In genomic region chr10:123134058-123134914, GRCh38 we compare ENCODE assay signal across 11 cellular contexts. TPM values are rescaled to one million over a fixed set of nuclear protein-coding genes. Genes with fewer than 3 reads are reported as not detected.
DNase-seq lines count a peak whose midpoint lies in the region; ATAC-seq and TF ChIP-seq lines count a peak whose summit lies in the region.
"Had no signal": no experiment of that assay in that cellular context is flagged by ENCODE, and none has a peak within 500 bp of the region (broad histone marks: within the 10 kb centered on the region; RNA-seq: fewer than 3 reads in every experiment).

No MANE protein-coding gene starts in this region.

- H3K4me3 ChIP-seq in left ventricle myocardium inferior = peak overlapping the region; percentile 61
- H3K4me3 ChIP-seq in heart left ventricle = peak overlapping the region in 2 of 12 donors; percentile 43 to 56
- H3K4me3 ChIP-seq in lower lobe of right lung = peak overlapping the region; percentile 53
- H3K4me3 ChIP-seq in subcutaneous abdominal adipose tissue (ENCODE audit: low read depth in 1 of 5, low read length in 5 of 5) = peak overlapping the region in 3 of 5 donors; percentile 11 to 55 (median 21)

- H3K9ac ChIP-seq in subcutaneous abdominal adipose tissue (ENCODE audit: low read length in 5 of 5) = no peak overlapping the region

- 2 to 7% (median 4%) methylated on average over 32 to 56 of the region's 56 CpGs for WGBS in heart left ventricle, 4 donors

- H3K27ac ChIP-seq in left ventricle myocardium inferior (replicated peaks) = no peak overlapping the region
- no peak overlapping the region for H3K27ac ChIP-seq in heart left ventricle
- no peak overlapping the region for H3K27ac ChIP-seq in lower lobe of right lung
- no peak overlapping the region for H3K27ac ChIP-seq in subcutaneous abdominal adipose tissue (ENCODE audit: low read depth, low read length)

- DNase-seq in left ventricle myocardium inferior = no peak
- DNase-seq in heart left ventricle = no peak
- peak; percentile 35 to 43 for DNase-seq in activated T-cell treated with anti-CD3 and anti-CD28 coated beads, Interleukin-2, amount 50 U/mL, for 48 hours
- DNase-seq in lower lobe of right lung = no peak
- no peak for DNase-seq in hepatic stellate cell (ENCODE audit: low spot score)
- DNase-seq: effector CD8-positive, alpha-beta T cell; SW 1271 had no signal

- TF ChIP-seq POLR2A in heart left ventricle (IDR thresholded peaks at IDR 0.05) (no peak), GM18505 (IDR thresholded peaks at IDR 0.05; ENCODE audit: borderline replicate concordance, extremely low read depth, insufficient read depth, insufficient read length) (no peak)

- H3K9me3 ChIP-seq in left ventricle myocardium inferior (replicated peaks) (no peaks in the 10 kb centered on the region), heart left ventricle (no peaks in the 10 kb centered on the region), lower lobe of right lung (no peaks in the 10 kb centered on the region), subcutaneous abdominal adipose tissue (ENCODE audit: control insufficient read depth in 5 of 5, low read length in 5 of 5) (no peaks in the 10 kb centered on the region)

- no peaks in the 10 kb centered on the region for H3K36me3 ChIP-seq in left ventricle myocardium inferior
- no peaks in the 10 kb centered on the region for H3K36me3 ChIP-seq in heart left ventricle
- no peaks in the 10 kb centered on the region for H3K36me3 ChIP-seq in lower lobe of right lung
- no peaks in the 10 kb centered on the region for H3K36me3 ChIP-seq in subcutaneous abdominal adipose tissue (ENCODE audit: control insufficient read depth in 5 of 5, insufficient read depth in 5 of 5, low read length in 5 of 5)

- ATAC-seq in heart left ventricle (no peak), lower lobe of right lung (no peak), GM18505 (IDR thresholded peaks at IDR 0.05; ENCODE audit: unreplicated experiment) (no peak), HG03135 (IDR thresholded peaks at IDR 0.05; ENCODE audit: unreplicated experiment) (no peak)

- H3K27me3 ChIP-seq in left ventricle myocardium inferior (ENCODE audit: low read depth) = peaks cover 100% of the 10 kb centered on the region
- H3K27me3 ChIP-seq in heart left ventricle = peaks cover 73 to 100% (median 97%) of the 10 kb centered on the region in 9 donors
- H3K27me3 ChIP-seq in lower lobe of right lung (ENCODE audit: low read depth) = peaks cover 100% of the 10 kb centered on the region
- H3K27me3 ChIP-seq in subcutaneous abdominal adipose tissue (ENCODE audit: control insufficient read depth in 5 of 5, insufficient read depth in 4 of 5, low read length in 5 of 5) = peaks cover 42 to 88% (median 71%) of the 10 kb centered on the region in 5 donors

- H3K4me1 ChIP-seq in left ventricle myocardium inferior (peaks cover 60% of the 10 kb centered on the region), heart left ventricle (peaks cover 9 to 54% (median 42%) of the 10 kb centered on the region in 12 donors), lower lobe of right lung (peaks cover 51% of the 10 kb centered on the region), subcutaneous abdominal adipose tissue (ENCODE audit: control insufficient read depth in 5 of 5, insufficient read depth in 5 of 5, low read length in 5 of 5) (peaks cover 0 to 52% (median 50%) of the 10 kb centered on the region in 5 donors)

- no peak for TF ChIP-seq CTCF in left ventricle myocardium inferior (IDR thresholded peaks at IDR 0.05; ENCODE audit: borderline replicate concordance)
- no peak for TF ChIP-seq CTCF in heart left ventricle (IDR thresholded peaks at IDR 0.05)
- no peak for TF ChIP-seq CTCF in lower lobe of right lung (IDR thresholded peaks at IDR 0.05)

- intact Hi-C loops in left ventricle myocardium inferior (cut with micrococcal nuclease) = loop anchor here (5.0 kb wide), 1 partner anchor 423 kb away; no protein-coding TSS in a partner anchor
- intact Hi-C loops in heart left ventricle (cut with DNase I) = loop anchor here in 3 of 10 donors (5.0 to 10.0 kb wide), 3 partner anchors 251 to 831 kb away; no protein-coding TSS in a partner anchor
- intact Hi-C loops in lower lobe of right lung (cut with DNase I) = loop anchor here (5.0 kb wide), 1 partner anchor 428 kb away; no protein-coding TSS in a partner anchor

RNA-seq across cellular contexts. Expression of gene HMX3, which starts 1.5 kb away (rescaled TPM):
- total RNA-seq in left ventricle myocardium inferior = not detected
- under 1 TPM in 1 of 9 donors, not detected in 8; 0.27 TPM for total RNA-seq in heart left ventricle
- not detected for polyA plus RNA-seq in heart left ventricle
- total RNA-seq in lower lobe of right lung = not detected
- total RNA-seq: pulmonary artery endothelial cell had no signal

RNA-seq across cellular contexts. Expression of gene HMX2, which starts 13.7 kb away (rescaled TPM):
- not detected for total RNA-seq in left ventricle myocardium inferior
- total RNA-seq in heart left ventricle = not detected
- polyA plus RNA-seq in heart left ventricle = not detected
- not detected for total RNA-seq in lower lobe of right lung
- total RNA-seq: pulmonary artery endothelial cell had no signal

RNA-seq across cellular contexts. Expression of gene BUB3, which starts 19.9 kb away (rescaled TPM):
- total RNA-seq in left ventricle myocardium inferior = 33.5 TPM
- 10 to 100 TPM; 23.8 to 47.5 (median 38.7) TPM for total RNA-seq in heart left ventricle
- 10 to 100 TPM; 15.1 to 62.4 TPM for polyA plus RNA-seq in heart left ventricle
- total RNA-seq in lower lobe of right lung = 67.3 TPM

Comparison
In these comparisons a context has a peak if more than half of its experiments do, and no peak if none do; other contexts are left out.
1. DNase-seq: peak in activated T-cell treated with anti-CD3 and anti-CD28 coated beads, Interleukin-2, amount 50 U/mL, for 48 hours (2 of 2); none in left ventricle myocardium inferior (single experiment), heart left ventricle (0 of 5), lower lobe of right lung (single experiment) and hepatic stellate cell (single experiment).